In genomic region chr1:165375623-165376022, GRCh38 we compare ENCODE assay signal across 9 cellular contexts. TPM values are rescaled to one million over a fixed set of nuclear protein-coding genes. Genes with fewer than 3 reads are reported as not detected.
DNase-seq lines count a peak whose midpoint lies in the region; ATAC-seq and TF ChIP-seq lines count a peak whose summit lies in the region.
"Had no signal": no experiment of that assay in that cellular context is flagged by ENCODE, and none has a peak within 500 bp of the region (broad histone marks: within the 10 kb centered on the region; RNA-seq: fewer than 3 reads in every experiment).

No MANE protein-coding gene starts in this region.

- peak overlapping the region; percentile 81 for H3K4me2 ChIP-seq in osteoblast (ENCODE audit: insufficient read depth, low read length)

- POLR2A ChIA-PET in BJ (lab: Charles Lee), result no interaction called here

- H3K27ac Mint-ChIP-seq in activated naive CD4-positive, alpha-beta T cell treated with anti-CD3 and anti-CD28 coated beads, Interleukin-2, amount 50 U/mL, for 72 hours, result no peak overlapping the region

- no peaks in the 10 kb centered on the region for H3K79me2 ChIP-seq in osteoblast (ENCODE audit: insufficient read depth, low read length)

- H2AFZ ChIP-seq in osteoblast (ENCODE audit: low read length), result peak overlapping the region; percentile 85

- no peak for TF ChIP-seq CTCF in BJ (IDR thresholded peaks at IDR 0.05; ENCODE audit: insufficient read depth, low read depth, low read length)
- no peak for TF ChIP-seq CTCF in epithelial cell of proximal tubule (conservative IDR thresholded peaks at IDR 0.05; ENCODE audit: low read depth, low read length)
- TF ChIP-seq CTCF in osteoblast (IDR thresholded peaks at IDR 0.05; ENCODE audit: extremely low read depth, low read depth, low read length), result no peak

- H3K4me3 ChIP-seq in BJ (ENCODE audit: low read depth, low read length) (peak overlapping the region; percentile 28; the same call in 1 of the 2 replicates), MG63 (peak overlapping the region; percentile 25; the same call in 1 of the 2 replicates), epithelial cell of proximal tubule (ENCODE audit: low read depth, low read length) (peak overlapping the region; percentile 44), osteoblast (ENCODE audit: insufficient read depth, low read length) (peak overlapping the region; percentile 64)

- ATAC-seq in HG02588 (IDR thresholded peaks at IDR 0.05; ENCODE audit: unreplicated experiment), result no peak
- no peak for ATAC-seq in GM18517 (IDR thresholded peaks at IDR 0.05; ENCODE audit: unreplicated experiment)
- no peak for ATAC-seq in activated naive CD4-positive, alpha-beta T cell treated with anti-CD3 and anti-CD28 coated beads, Interleukin-2, amount 50 U/mL, for 72 hours

- H4K20me1 ChIP-seq in osteoblast (ENCODE audit: insufficient read depth, low read length), result no peaks in the 10 kb centered on the region

- DNase-seq in BJ (ENCODE audit: low read depth) (no peak), MG63 (no peak), epithelial cell of proximal tubule (ENCODE audit: low read depth) (no peak), osteoblast (ENCODE audit: insufficient read length, low spot score, missing footprints) (no peak)
- DNase-seq in activated CD4-positive, alpha-beta T cell treated with anti-CD3 and anti-CD28 coated beads, Interleukin-2, amount 50 U/mL, for 1 hour, result no peak
- DNase-seq in activated naive CD4-positive, alpha-beta T cell treated with anti-CD3 and anti-CD28 coated beads, Interleukin-2, amount 50 U/mL, for 72 hours (ENCODE audit: low spot score in 2 of 2), result no peak

- H3K4me1 ChIP-seq in osteoblast (ENCODE audit: insufficient read depth, low read length), result peaks cover 14% of the 10 kb centered on the region

- peak overlapping the region; percentile 53 for H3K27ac ChIP-seq in osteoblast (ENCODE audit: low read depth, low read length)

- H3K36me3 Mint-ChIP-seq in activated naive CD4-positive, alpha-beta T cell treated with anti-CD3 and anti-CD28 coated beads, Interleukin-2, amount 50 U/mL, for 72 hours, result no peaks in the 10 kb centered on the region

- CTCF ChIA-PET in BJ (lab: Yijun Ruan, JAX), result interaction anchor here (1.2 to 3.8 kb wide), 4 partner anchors 8 to 219 kb away, joined by 4 to 36 read pairs (median 10); no protein-coding TSS in a partner anchor

- no peaks in the 10 kb centered on the region for H3K36me3 ChIP-seq in BJ (ENCODE audit: control insufficient read depth, insufficient read depth, low read length)
- H3K36me3 ChIP-seq in MG63, result no peaks in the 10 kb centered on the region
- H3K36me3 ChIP-seq in osteoblast (ENCODE audit: insufficient read depth, low read length), result no peaks in the 10 kb centered on the region

- H3K27me3 ChIP-seq in BJ (ENCODE audit: control insufficient read depth, insufficient read depth, low read length) (peaks cover 4% of the 10 kb centered on the region), MG63 (no peaks in the 10 kb centered on the region; the same call in 1 of the 2 replicates), osteoblast (ENCODE audit: insufficient read depth, low read length) (peaks cover 27% of the 10 kb centered on the region)

- no peaks in the 10 kb centered on the region for H3K9me3 ChIP-seq in MG63
- H3K9me3 ChIP-seq in osteoblast (ENCODE audit: low read depth, low read length), result no peaks in the 10 kb centered on the region

- H3K9me3 Mint-ChIP-seq in activated naive CD4-positive, alpha-beta T cell treated with anti-CD3 and anti-CD28 coated beads, Interleukin-2, amount 50 U/mL, for 72 hours, result no peaks in the 10 kb centered on the region

RNA-seq across cellular contexts. Expression of gene LMX1A, which starts 19.1 kb away (rescaled TPM):
- polyA plus RNA-seq in BJ (2011; rRNA removed), result not detected in 2 replicates
- polyA minus RNA-seq in BJ (2011; rRNA and poly(A)+ RNA removed), result not detected in 2 replicates
- not detected in 2 replicates for total RNA-seq in MG63 (2014; rRNA removed; shearing (Covaris generic); ENCODE audit: low replicate concordance)
- total RNA-seq in epithelial cell of proximal tubule (not detected in 2 replicates), osteoblast (not detected in 2 replicates)
- total RNA-seq in activated naive CD4-positive, alpha-beta T cell treated with anti-CD3 and anti-CD28 coated beads, Interleukin-2, amount 50 U/mL, for 72 hours, result not detected
- total RNA-seq: G401 had no signal
